In the genomic region with DNA sequence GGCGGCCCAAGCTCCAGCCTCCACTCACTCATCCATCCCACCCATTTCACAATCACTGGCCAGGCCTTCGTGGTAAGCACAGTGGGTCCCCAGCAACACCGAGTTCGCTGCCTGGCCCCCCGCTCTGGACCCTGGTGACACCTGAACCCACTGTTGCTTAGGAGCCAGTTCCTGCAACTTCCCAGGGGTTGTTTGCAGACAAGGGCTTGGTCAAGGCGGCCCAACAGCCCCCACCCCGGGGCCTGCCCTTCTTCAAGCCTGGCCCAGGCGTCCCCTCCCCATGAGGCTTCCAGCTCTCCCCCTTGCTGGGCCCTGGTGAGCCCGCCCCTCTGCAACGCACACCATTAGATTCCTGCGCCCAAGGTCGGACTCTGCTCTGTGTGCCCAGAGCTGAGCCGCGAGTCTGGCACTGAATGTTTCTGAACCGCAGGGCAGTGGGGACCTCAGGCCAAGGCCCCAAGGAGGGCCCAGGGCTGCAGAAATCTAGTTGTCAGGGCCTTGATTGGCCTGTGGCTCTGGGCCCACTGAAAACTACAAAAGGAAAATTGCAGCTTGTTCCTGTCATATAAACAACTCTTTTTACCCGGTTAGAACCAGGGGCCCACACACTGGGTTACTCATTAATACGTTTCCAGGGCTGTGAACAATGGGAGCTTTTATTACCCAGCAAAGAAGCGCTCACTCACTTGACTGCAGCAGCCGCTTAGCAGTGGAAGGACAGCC, we compare ENCODE assay signal across 1 cellular context.
TF ChIP-seq lines count a peak whose summit lies in the region.

No MANE protein-coding gene starts in this region.

TF ChIP-seq in HepG2, 621 proteins besides CTCF, POLR2A, EP300 and RAD21 (continued from another document and continues in another):
- peak; percentile 84 for TF ChIP-seq TBX2 (CRISPR knock-in tag; IDR thresholded peaks at IDR 0.05; ENCODE audit: borderline replicate concordance)
- TF ChIP-seq HMG20A (CRISPR knock-in tag; IDR thresholded peaks at IDR 0.05; ENCODE audit: borderline replicate concordance): peak; percentile 15; the same call in 1 of the 2 replicates
- peak; percentile 77 for TF ChIP-seq RBM39 (IDR thresholded peaks at IDR 0.05; ENCODE audit: low read depth, low read length, poor library complexity, severe bottlenecking)
- no peak; the same call in 1 of the 2 replicates for TF ChIP-seq NCOR1 (IDR thresholded peaks at IDR 0.05; ENCODE audit: borderline replicate concordance, low read length)
- peak; percentile 81; the same call in 1 of the 2 replicates for TF ChIP-seq ZNF264 (CRISPR knock-in tag; IDR thresholded peaks at IDR 0.05)
- no peak for TF ChIP-seq POGZ (CRISPR knock-in tag; IDR thresholded peaks at IDR 0.05)
- TF ChIP-seq, protein P1, sequence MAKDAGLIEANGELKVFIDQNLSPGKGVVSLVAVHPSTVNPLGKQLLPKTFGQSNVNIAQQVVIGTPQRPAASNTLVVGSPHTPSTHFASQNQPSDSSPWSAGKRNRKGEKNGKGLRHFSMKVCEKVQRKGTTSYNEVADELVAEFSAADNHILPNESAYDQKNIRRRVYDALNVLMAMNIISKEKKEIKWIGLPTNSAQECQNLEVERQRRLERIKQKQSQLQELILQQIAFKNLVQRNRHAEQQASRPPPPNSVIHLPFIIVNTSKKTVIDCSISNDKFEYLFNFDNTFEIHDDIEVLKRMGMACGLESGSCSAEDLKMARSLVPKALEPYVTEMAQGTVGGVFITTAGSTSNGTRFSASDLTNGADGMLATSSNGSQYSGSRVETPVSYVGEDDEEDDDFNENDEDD (CRISPR knock-in tag; IDR thresholded peaks at IDR 0.05; ENCODE audit: borderline replicate concordance): 0 out of 2 replicates have a peak, but pooled peaks have one; percentile 10
- no peak for TF ChIP-seq NFE2 (CRISPR knock-in tag; IDR thresholded peaks at IDR 0.05)
- TF ChIP-seq, protein P2, sequence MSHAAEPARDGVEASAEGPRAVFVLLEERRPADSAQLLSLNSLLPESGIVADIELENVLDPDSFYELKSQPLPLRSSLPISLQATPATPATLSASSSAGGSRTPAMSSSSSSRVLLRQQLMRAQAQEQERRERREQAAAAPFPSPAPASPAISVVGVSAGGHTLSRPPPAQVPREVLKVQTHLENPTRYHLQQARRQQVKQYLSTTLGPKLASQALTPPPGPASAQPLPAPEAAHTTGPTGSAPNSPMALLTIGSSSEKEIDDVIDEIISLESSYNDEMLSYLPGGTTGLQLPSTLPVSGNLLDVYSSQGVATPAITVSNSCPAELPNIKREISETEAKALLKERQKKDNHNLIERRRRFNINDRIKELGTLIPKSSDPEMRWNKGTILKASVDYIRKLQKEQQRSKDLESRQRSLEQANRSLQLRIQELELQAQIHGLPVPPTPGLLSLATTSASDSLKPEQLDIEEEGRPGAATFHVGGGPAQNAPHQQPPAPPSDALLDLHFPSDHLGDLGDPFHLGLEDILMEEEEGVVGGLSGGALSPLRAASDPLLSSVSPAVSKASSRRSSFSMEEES (CRISPR knock-in tag; IDR thresholded peaks at IDR 0.05): peak; percentile 72
- no peak for TF ChIP-seq ZBTB2 (CRISPR knock-in tag; IDR thresholded peaks at IDR 0.05; ENCODE audit: low read depth)
- TF ChIP-seq PITX1 (CRISPR knock-in tag; IDR thresholded peaks at IDR 0.05): peak; percentile 72; the same call in 1 of the 2 replicates
- peak; percentile 80 for TF ChIP-seq SKIL (CRISPR knock-in tag; IDR thresholded peaks at IDR 0.05; ENCODE audit: borderline replicate concordance)
- TF ChIP-seq ARNTL (CRISPR knock-in tag; IDR thresholded peaks at IDR 0.05): no peak
- TF ChIP-seq, protein P3, sequence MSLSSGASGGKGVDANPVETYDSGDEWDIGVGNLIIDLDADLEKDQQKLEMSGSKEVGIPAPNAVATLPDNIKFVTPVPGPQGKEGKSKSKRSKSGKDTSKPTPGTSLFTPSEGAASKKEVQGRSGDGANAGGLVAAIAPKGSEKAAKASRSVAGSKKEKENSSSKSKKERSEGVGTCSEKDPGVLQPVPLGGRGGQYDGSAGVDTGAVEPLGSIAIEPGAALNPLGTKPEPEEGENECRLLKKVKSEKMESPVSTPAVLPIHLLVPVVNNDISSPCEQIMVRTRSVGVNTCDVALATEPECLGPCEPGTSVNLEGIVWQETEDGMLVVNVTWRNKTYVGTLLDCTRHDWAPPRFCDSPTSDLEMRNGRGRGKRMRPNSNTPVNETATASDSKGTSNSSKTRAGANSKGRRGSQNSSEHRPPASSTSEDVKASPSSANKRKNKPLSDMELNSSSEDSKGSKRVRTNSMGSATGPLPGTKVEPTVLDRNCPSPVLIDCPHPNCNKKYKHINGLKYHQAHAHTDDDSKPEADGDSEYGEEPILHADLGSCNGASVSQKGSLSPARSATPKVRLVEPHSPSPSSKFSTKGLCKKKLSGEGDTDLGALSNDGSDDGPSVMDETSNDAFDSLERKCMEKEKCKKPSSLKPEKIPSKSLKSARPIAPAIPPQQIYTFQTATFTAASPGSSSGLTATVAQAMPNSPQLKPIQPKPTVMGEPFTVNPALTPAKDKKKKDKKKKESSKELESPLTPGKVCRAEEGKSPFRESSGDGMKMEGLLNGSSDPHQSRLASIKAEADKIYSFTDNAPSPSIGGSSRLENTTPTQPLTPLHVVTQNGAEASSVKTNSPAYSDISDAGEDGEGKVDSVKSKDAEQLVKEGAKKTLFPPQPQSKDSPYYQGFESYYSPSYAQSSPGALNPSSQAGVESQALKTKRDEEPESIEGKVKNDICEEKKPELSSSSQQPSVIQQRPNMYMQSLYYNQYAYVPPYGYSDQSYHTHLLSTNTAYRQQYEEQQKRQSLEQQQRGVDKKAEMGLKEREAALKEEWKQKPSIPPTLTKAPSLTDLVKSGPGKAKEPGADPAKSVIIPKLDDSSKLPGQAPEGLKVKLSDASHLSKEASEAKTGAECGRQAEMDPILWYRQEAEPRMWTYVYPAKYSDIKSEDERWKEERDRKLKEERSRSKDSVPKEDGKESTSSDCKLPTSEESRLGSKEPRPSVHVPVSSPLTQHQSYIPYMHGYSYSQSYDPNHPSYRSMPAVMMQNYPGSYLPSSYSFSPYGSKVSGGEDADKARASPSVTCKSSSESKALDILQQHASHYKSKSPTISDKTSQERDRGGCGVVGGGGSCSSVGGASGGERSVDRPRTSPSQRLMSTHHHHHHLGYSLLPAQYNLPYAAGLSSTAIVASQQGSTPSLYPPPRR (CRISPR knock-in tag; IDR thresholded peaks at IDR 0.05; ENCODE audit: borderline replicate concordance): no peak
- TF ChIP-seq KLF11 (CRISPR knock-in tag; IDR thresholded peaks at IDR 0.05): peak; percentile 16
- TF ChIP-seq ZKSCAN8 (CRISPR knock-in tag; IDR thresholded peaks at IDR 0.05; ENCODE audit: borderline replicate concordance): peak; percentile 79; the same call in 1 of the 2 replicates
- no peak for TF ChIP-seq ZFP36 (IDR thresholded peaks at IDR 0.05; ENCODE audit: borderline replicate concordance, low read depth, low read length, partially characterized antibody)
- TF ChIP-seq ZNF570 (CRISPR knock-in tag; IDR thresholded peaks at IDR 0.05; ENCODE audit: borderline replicate concordance): no peak
- no peak for TF ChIP-seq ZNF282 (IDR thresholded peaks at IDR 0.05; ENCODE audit: partially characterized antibody)
- TF ChIP-seq MTERF4 (CRISPR knock-in tag; IDR thresholded peaks at IDR 0.05): 0 out of 2 replicates have a peak, but pooled peaks have one; percentile 21
- TF ChIP-seq ZBTB14 (CRISPR knock-in tag; IDR thresholded peaks at IDR 0.05): 0 out of 2 replicates have a peak, but pooled peaks have one; percentile 24
- no peak; the same call in 1 of the 2 replicates for TF ChIP-seq ARID3A (IDR thresholded peaks at IDR 0.05; ENCODE audit: low read depth, low read length)
- peak; percentile 84 for TF ChIP-seq FOXO1 (CRISPR knock-in tag; IDR thresholded peaks at IDR 0.05)
- TF ChIP-seq, protein P4, sequence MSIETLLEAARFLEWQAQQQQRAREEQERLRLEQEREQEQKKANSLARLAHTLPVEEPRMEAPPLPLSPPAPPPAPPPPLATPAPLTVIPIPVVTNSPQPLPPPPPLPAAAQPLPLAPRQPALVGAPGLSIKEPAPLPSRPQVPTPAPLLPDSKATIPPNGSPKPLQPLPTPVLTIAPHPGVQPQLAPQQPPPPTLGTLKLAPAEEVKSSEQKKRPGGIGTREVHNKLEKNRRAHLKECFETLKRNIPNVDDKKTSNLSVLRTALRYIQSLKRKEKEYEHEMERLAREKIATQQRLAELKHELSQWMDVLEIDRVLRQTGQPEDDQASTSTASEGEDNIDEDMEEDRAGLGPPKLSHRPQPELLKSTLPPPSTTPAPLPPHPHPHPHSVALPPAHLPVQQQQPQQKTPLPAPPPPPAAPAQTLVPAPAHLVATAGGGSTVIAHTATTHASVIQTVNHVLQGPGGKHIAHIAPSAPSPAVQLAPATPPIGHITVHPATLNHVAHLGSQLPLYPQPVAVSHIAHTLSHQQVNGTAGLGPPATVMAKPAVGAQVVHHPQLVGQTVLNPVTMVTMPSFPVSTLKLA (IDR thresholded peaks at IDR 0.05): 0 out of 2 replicates have a peak, but pooled peaks have one; percentile 4
- TF ChIP-seq MBD4 (IDR thresholded peaks at IDR 0.05; ENCODE audit: borderline replicate concordance, low read length): no peak
- TF ChIP-seq ZFP36L1 (CRISPR knock-in tag; IDR thresholded peaks at IDR 0.05): peak; percentile 15
- no peak for TF ChIP-seq RFX1 (IDR thresholded peaks at IDR 0.05)
- peak; percentile 91 for TF ChIP-seq ZNF335 (CRISPR knock-in tag; IDR thresholded peaks at IDR 0.05)
- TF ChIP-seq, protein P5, sequence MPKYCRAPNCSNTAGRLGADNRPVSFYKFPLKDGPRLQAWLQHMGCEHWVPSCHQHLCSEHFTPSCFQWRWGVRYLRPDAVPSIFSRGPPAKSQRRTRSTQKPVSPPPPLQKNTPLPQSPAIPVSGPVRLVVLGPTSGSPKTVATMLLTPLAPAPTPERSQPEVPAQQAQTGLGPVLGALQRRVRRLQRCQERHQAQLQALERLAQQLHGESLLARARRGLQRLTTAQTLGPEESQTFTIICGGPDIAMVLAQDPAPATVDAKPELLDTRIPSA (CRISPR knock-in tag; IDR thresholded peaks at IDR 0.05; ENCODE audit: borderline replicate concordance): no peak
- no peak; the same call in 1 of the 2 replicates for TF ChIP-seq PLSCR1 (CRISPR knock-in tag; IDR thresholded peaks at IDR 0.05; ENCODE audit: borderline replicate concordance)
- TF ChIP-seq, protein P6, sequence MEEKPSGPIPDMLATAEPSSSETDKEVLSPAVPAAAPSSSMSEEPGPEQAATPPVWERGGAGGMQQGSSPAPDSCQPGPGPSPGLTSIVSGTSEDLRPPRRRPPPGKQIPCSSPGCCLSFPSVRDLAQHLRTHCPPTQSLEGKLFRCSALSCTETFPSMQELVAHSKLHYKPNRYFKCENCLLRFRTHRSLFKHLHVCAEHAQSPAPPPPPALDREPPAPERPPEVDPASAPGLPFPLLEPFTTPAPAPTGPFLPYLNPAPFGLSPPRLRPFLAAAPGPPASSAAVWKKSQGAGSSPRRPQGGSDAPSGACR (CRISPR knock-in tag; IDR thresholded peaks at IDR 0.05): no peak; the same call in 1 of the 2 replicates
- TF ChIP-seq ZNF34 (CRISPR knock-in tag; IDR thresholded peaks at IDR 0.05; ENCODE audit: borderline replicate concordance): no peak
